In the genomic region with DNA sequence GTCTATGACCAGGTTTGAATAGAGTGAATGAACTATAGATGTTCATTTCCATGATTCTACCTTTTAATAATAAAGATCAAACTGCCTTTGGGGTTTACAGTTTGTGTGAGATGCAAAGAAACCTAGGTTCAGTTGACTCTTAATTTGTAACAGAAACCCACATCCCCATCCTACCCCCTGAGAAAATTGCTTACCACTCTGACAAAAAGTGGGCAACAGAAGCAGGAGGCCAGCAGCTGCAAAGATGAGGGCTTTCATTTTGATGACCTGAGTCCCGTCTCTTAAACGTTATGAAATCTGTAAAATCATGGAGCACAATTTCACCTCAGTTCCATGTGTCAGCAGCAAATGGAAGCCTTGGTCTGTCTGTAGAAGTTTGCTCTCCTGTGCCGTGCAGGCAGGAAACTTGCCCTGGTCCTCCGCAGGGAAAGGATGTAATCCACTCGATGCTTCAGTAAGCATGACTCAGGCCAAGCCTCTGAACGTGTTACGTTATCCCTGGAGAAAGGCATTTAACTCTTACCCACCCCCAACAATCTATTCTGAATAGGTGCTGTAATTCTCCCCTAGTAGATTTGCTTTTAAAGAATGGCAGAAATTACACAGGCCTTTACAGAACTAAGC, we compare ENCODE assay signal across 9 cellular contexts. TPM values are rescaled to one million over a fixed set of nuclear protein-coding genes. Genes with fewer than 3 reads are reported as not detected.
DNase-seq lines count a peak whose midpoint lies in the region; ATAC-seq, FAIRE-seq and TF ChIP-seq lines count a peak whose summit lies in the region.
"Had no signal": no experiment of that assay in that cellular context is flagged by ENCODE, and none has a peak within 500 bp of the region (broad histone marks: within the 10 kb centered on the region; RNA-seq: fewer than 3 reads in every experiment).

A gene with protein sequence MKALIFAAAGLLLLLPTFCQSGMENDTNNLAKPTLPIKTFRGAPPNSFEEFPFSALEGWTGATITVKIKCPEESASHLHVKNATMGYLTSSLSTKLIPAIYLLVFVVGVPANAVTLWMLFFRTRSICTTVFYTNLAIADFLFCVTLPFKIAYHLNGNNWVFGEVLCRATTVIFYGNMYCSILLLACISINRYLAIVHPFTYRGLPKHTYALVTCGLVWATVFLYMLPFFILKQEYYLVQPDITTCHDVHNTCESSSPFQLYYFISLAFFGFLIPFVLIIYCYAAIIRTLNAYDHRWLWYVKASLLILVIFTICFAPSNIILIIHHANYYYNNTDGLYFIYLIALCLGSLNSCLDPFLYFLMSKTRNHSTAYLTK (minus strand): TSS at position 431 of the 624 bp plus-strand sequence. CDS start 173 bp downstream, at position 258.

- POLR2A ChIA-PET in CD8-positive, alpha-beta memory T cell (lab: Charles Lee), result no interaction called here

- peak within 1 kb of the TSS in 5 of 8 donors; percentile 11 to 75 (median 45) for H3K27ac Mint-ChIP-seq in CD8-positive, alpha-beta memory T cell
- peak within 1 kb of the TSS; percentile 45 for H3K27ac Mint-ChIP-seq in endodermal cell
- H3K27ac Mint-ChIP-seq in activated naive CD8-positive, alpha-beta T cell treated with anti-CD3 and anti-CD28 coated beads, Interleukin-2, amount 50 U/mL, for 24 hours, result no peak within 1 kb of the TSS

- 46 to 50% methylated on average over 3 to 7 of the region's 7 CpGs for WGBS in endodermal cell (ENCODE audit: insufficient coverage in 1 of 2, insufficient read length in 1 of 2), 2 experiments

- no peak for TF ChIP-seq CTCF in endodermal cell (conservative IDR thresholded peaks at IDR 0.05)
- no peak for TF ChIP-seq CTCF in D721Med (IDR thresholded peaks at IDR 0.05; ENCODE audit: insufficient read depth, missing control alignments)

- no peak within 1 kb of the TSS for H3K4me3 Mint-ChIP-seq in CD8-positive, alpha-beta memory T cell
- H3K4me3 Mint-ChIP-seq in endodermal cell, result no peak within 1 kb of the TSS
- no peak within 1 kb of the TSS for H3K4me3 Mint-ChIP-seq in activated naive CD8-positive, alpha-beta T cell treated with anti-CD3 and anti-CD28 coated beads, Interleukin-2, amount 50 U/mL, for 24 hours

- H3K27me3 Mint-ChIP-seq in CD8-positive, alpha-beta memory T cell, result no peaks in the 10 kb centered on the region
- H3K27me3 Mint-ChIP-seq in endodermal cell (ENCODE audit: insufficient read depth), result no peaks in the 10 kb centered on the region
- no peaks in the 10 kb centered on the region for H3K27me3 Mint-ChIP-seq in activated naive CD8-positive, alpha-beta T cell treated with anti-CD3 and anti-CD28 coated beads, Interleukin-2, amount 50 U/mL, for 24 hours

- no peak for FAIRE-seq in D721Med (lab: Jason Lieb, UNC)

- H3K27me3 ChIP-seq in CD8-positive, alpha-beta memory T cell (ENCODE audit: insufficient read depth, low read length, poor library complexity, severe bottlenecking), result no peaks in the 10 kb centered on the region
- peaks cover 2% of the 10 kb centered on the region for H3K27me3 ChIP-seq in endodermal cell (ENCODE audit: control insufficient read depth, insufficient read depth, low read length, poor library complexity, severe bottlenecking)

- no peak within 1 kb of the TSS for H3K4me3 ChIP-seq in CD8-positive, alpha-beta memory T cell (ENCODE audit: low read length)
- H3K4me3 ChIP-seq in endodermal cell (ENCODE audit: low read length), result no peak within 1 kb of the TSS

- H3K36me3 Mint-ChIP-seq in CD8-positive, alpha-beta memory T cell, result peaks cover 9 to 64% (median 20%) of the 10 kb centered on the region in 3 donors
- no peaks in the 10 kb centered on the region for H3K36me3 Mint-ChIP-seq in endodermal cell (ENCODE audit: low read depth)
- peaks cover 2% of the 10 kb centered on the region for H3K36me3 Mint-ChIP-seq in activated naive CD8-positive, alpha-beta T cell treated with anti-CD3 and anti-CD28 coated beads, Interleukin-2, amount 50 U/mL, for 24 hours (ENCODE audit: low read depth)

- H3K9me3 Mint-ChIP-seq in CD8-positive, alpha-beta memory T cell, result no peaks in the 10 kb centered on the region
- H3K9me3 Mint-ChIP-seq in endodermal cell, result no peaks in the 10 kb centered on the region
- H3K9me3 Mint-ChIP-seq in activated naive CD8-positive, alpha-beta T cell treated with anti-CD3 and anti-CD28 coated beads, Interleukin-2, amount 50 U/mL, for 24 hours, result no peaks in the 10 kb centered on the region

- peaks cover 5% of the 10 kb centered on the region for H3K36me3 ChIP-seq in CD8-positive, alpha-beta memory T cell (ENCODE audit: insufficient read depth, low read length)
- no peaks in the 10 kb centered on the region for H3K36me3 ChIP-seq in endodermal cell (ENCODE audit: control insufficient read depth, insufficient read depth, low read length)

- H3K4me1 Mint-ChIP-seq in CD8-positive, alpha-beta memory T cell, result peaks cover 46 to 64% (median 51%) of the 10 kb centered on the region in 3 donors
- peaks cover 13% of the 10 kb centered on the region for H3K4me1 Mint-ChIP-seq in endodermal cell
- peaks cover 19% of the 10 kb centered on the region for H3K4me1 Mint-ChIP-seq in activated naive CD8-positive, alpha-beta T cell treated with anti-CD3 and anti-CD28 coated beads, Interleukin-2, amount 50 U/mL, for 24 hours

- no peak for DNase-seq in CD8-positive, alpha-beta memory T cell
- DNase-seq in M059J (ENCODE audit: low read depth) (peak; percentile 83), endodermal cell (peak; percentile 78), myocyte (ENCODE audit: low read depth) (peak; percentile 36), D721Med (ENCODE audit: insufficient read length, low spot score) (no peak)
- no peak for DNase-seq in activated naive CD8-positive, alpha-beta T cell treated with anti-CD3 and anti-CD28 coated beads, Interleukin-2, amount 50 U/mL, for 24 hours
- DNase-seq: NCI-H510A had no signal

- no peaks in the 10 kb centered on the region for H3K9me3 ChIP-seq in CD8-positive, alpha-beta memory T cell (ENCODE audit: low read length)
- H3K9me3 ChIP-seq in endodermal cell (ENCODE audit: control insufficient read depth, low read length), result no peaks in the 10 kb centered on the region

- no peak within 1 kb of the TSS for H3K9ac ChIP-seq in endodermal cell (ENCODE audit: extremely low read depth, low read length, poor library complexity, severe bottlenecking)

- H3K27ac ChIP-seq in CD8-positive, alpha-beta memory T cell (ENCODE audit: low read depth, low read length), result no peak within 1 kb of the TSS
- no peak within 1 kb of the TSS for H3K27ac ChIP-seq in endodermal cell (ENCODE audit: low read depth, low read length)

- CTCF ChIA-PET in CD8-positive, alpha-beta memory T cell (lab: Charles Lee), result interaction anchor here (1.2 kb wide), 1 partner anchor 11 kb away, joined by 3 read pairs; no protein-coding TSS in a partner anchor

- H3K4me1 ChIP-seq in CD8-positive, alpha-beta memory T cell (ENCODE audit: insufficient read depth, low read length), result no peaks in the 10 kb centered on the region
- no peaks in the 10 kb centered on the region for H3K4me1 ChIP-seq in endodermal cell (ENCODE audit: control insufficient read depth, insufficient read depth, low read length)

- ATAC-seq in HG03520 (IDR thresholded peaks at IDR 0.05; ENCODE audit: unreplicated experiment), result no peak
- ATAC-seq in activated naive CD8-positive, alpha-beta T cell treated with anti-CD3 and anti-CD28 coated beads, Interleukin-2, amount 50 U/mL, for 24 hours, result no peak
- no peak for ATAC-seq in GM21576 (IDR thresholded peaks at IDR 0.05; ENCODE audit: unreplicated experiment)

RNA-seq across cellular contexts. Expression of the gene that starts here (rescaled TPM):
- total RNA-seq in CD8-positive, alpha-beta memory T cell, result under 1 TPM in 1 of 2 experiments, not detected in 1; 0.15 TPM
- 0.49 TPM for polyA plus RNA-seq in CD8-positive, alpha-beta memory T cell
- 4.9 and 5.2 TPM in 2 replicates for total RNA-seq in M059J (2014; rRNA removed; shearing (Covaris generic))
- under 1 TPM; 0.18 to 0.53 TPM for total RNA-seq in endodermal cell
- 0.61 TPM for polyA plus RNA-seq in endodermal cell (2013, experiment 1 of 2)
- 0.91 TPM for polyA plus RNA-seq in endodermal cell (2013, experiment 2 of 2)
- total RNA-seq in myocyte, result 0.31 and 0.48 TPM in 2 replicates
- 6.9 TPM for polyA plus RNA-seq in myocyte (2012)

Comparison
In these comparisons a context has a peak if more than half of its experiments do, and no peak if none do; other contexts are left out.
1. Peak in DNase-seq in endodermal cell; RNA of the gene not detected or under 1 TPM.
2. DNase-seq: peak in M059J (single experiment) and myocyte (single experiment); none in CD8-positive, alpha-beta memory T cell (0 of 5), D721Med (single experiment) and activated naive CD8-positive, alpha-beta T cell treated with anti-CD3 and anti-CD28 coated beads, Interleukin-2, amount 50 U/mL, for 24 hours (single experiment).